Comparison of ENCODE assay signal across 19 cellular contexts in the genomic region with DNA sequence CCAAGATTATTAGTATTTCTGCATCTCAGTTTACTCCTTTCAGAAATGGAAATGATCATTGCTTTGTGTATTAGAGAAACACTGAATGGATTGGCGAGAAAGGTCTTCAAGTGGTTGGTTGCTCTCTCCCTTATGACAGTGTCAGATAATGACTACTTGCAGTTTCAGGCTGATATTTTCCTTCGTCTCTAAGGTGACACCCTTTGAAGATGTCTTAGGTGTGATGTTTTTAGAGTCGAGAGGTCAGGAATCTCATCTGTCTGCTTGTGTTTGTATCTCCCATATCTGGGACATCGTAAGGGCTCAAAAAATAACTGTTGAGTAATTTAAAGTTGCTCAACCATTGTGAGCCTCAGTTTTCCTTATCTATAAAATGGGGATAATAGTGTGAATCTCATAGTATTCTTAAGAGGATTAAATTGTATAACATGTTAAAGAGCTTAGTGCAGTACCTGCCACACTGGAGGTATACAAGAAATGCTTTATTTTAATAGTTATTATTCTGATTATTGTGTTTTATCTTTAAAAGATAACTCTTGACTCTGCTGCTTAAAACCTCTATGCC. TPM values are rescaled to one million over a fixed set of nuclear protein-coding genes. Genes with fewer than 3 reads are reported as not detected.
A peak's percentile ranks its signal among the peaks of the same experiment; 100 is the strongest.
DNase-seq lines count a peak whose midpoint lies in the region; ATAC-seq, FAIRE-seq and TF ChIP-seq lines count a peak whose summit lies in the region.
"Had no signal": no experiment of that assay in that cellular context is flagged by ENCODE, and none has a peak within 500 bp of the region (broad histone marks: within the 10 kb centered on the region; RNA-seq: fewer than 3 reads in every experiment).

No MANE protein-coding gene starts in this region.

- H3K27ac ChIP-seq in OCI-LY7 (ENCODE audit: low read depth, low read length, poor library complexity, severe bottlenecking) (peak overlapping the region; percentile 100), esophagus squamous epithelium (no peak overlapping the region), right atrium auricular region (no peak overlapping the region)

- intact Hi-C loops in OCI-LY7 (cut with micrococcal nuclease; ENCODE audit: unreplicated experiment) = no loop called here
- intact Hi-C loops in esophagus squamous epithelium (cut with DNase I) = no loop called here

- H3K4me1 ChIP-seq in OCI-LY7 (ENCODE audit: insufficient read depth, low read length, poor library complexity, severe bottlenecking) (peaks cover 60% of the 10 kb centered on the region), esophagus squamous epithelium (no peaks in the 10 kb centered on the region), right atrium auricular region (no peaks in the 10 kb centered on the region)

- no peak overlapping the region for H2AFZ ChIP-seq in OCI-LY7 (ENCODE audit: low read length)

- peaks cover 55% of the 10 kb centered on the region for H3K36me3 ChIP-seq in OCI-LY7 (ENCODE audit: insufficient read depth, low read length)
- no peaks in the 10 kb centered on the region for H3K36me3 ChIP-seq in esophagus squamous epithelium
- no peaks in the 10 kb centered on the region for H3K36me3 ChIP-seq in right atrium auricular region

- H3K4me2 ChIP-seq in OCI-LY7 (ENCODE audit: low read length) = peak overlapping the region; percentile 63

- H3K4me3 ChIP-seq in OCI-LY7 (ENCODE audit: low read depth, low read length, poor library complexity, severe bottlenecking) (peak overlapping the region; percentile 81), esophagus squamous epithelium (no peak overlapping the region), right atrium auricular region (no peak overlapping the region)

- POLR2A ChIA-PET in OCI-LY7 (lab: Charles Lee) = interaction anchor here (1.0 kb wide), 1 partner anchor 22 kb away, joined by 3 read pairs; no protein-coding TSS in a partner anchor

- CTCF ChIA-PET in OCI-LY7 (lab: Charles Lee; ENCODE audit: unreplicated experiment) = no interaction called here

- no peaks in the 10 kb centered on the region for H4K20me1 ChIP-seq in OCI-LY7 (ENCODE audit: insufficient read depth, low read length)

- no peaks in the 10 kb centered on the region for H3K9me3 ChIP-seq in OCI-LY7 (ENCODE audit: low read length)
- H3K9me3 ChIP-seq in esophagus squamous epithelium = no peaks in the 10 kb centered on the region
- H3K9me3 ChIP-seq in right atrium auricular region = no peaks in the 10 kb centered on the region

- TF ChIP-seq POLR2A in H54 (IDR thresholded peaks at IDR 0.05; ENCODE audit: low read depth, low read length) (no peak), esophagus squamous epithelium (IDR thresholded peaks at IDR 0.05) (no peak)

- WGBS in esophagus squamous epithelium, 2 donors = 85 to 90% methylated on average over 4 of the region's 4 CpGs

- DNase-seq in H54 (ENCODE audit: insufficient read length, low spot score) (no peak), NCI-H2227 (lab: John Stamatoyannopoulos, UW; ENCODE audit: unreplicated experiment) (peak; percentile 36), OCI-LY7 (ENCODE audit: low spot score) (peak; percentile 54), esophagus squamous epithelium (lab: John Stamatoyannopoulos, UW) (no peak), right atrium auricular region (ENCODE audit: low spot score) (no peak)
- DNase-seq: C1 segment of cervical spinal cord; Calu3; CD4-positive, alpha-beta memory T cell; COR-L47; DMS53; DMS79 treated with DMSO at 0.1 percent for 48 hours; GF-D8; GOT3; H7; HCEC 1CT had no signal

- peaks cover 67% of the 10 kb centered on the region for H3K79me2 ChIP-seq in OCI-LY7 (ENCODE audit: insufficient read depth, low read depth, low read length)

- H3K27me3 ChIP-seq in esophagus squamous epithelium (no peaks in the 10 kb centered on the region), right atrium auricular region (no peaks in the 10 kb centered on the region)

- no peak for ATAC-seq in HG02623 (IDR thresholded peaks at IDR 0.05; ENCODE audit: unreplicated experiment)

- TSS peak; percentile 88 for BruUV-seq in OCI-LY7 (replicated peaks; lab: Mats Ljungman, UMichigan)

- TF ChIP-seq CTCF in OCI-LY7 (conservative IDR thresholded peaks at IDR 0.05; ENCODE audit: low read length) (no peak), esophagus squamous epithelium (IDR thresholded peaks at IDR 0.05) (no peak), right atrium auricular region (IDR thresholded peaks at IDR 0.05) (no peak)

- H3K9me2 ChIP-seq in OCI-LY7 (ENCODE audit: insufficient read depth, low read length) = no peaks in the 10 kb centered on the region

- peak; percentile 81 for FAIRE-seq in H54 (lab: Jason Lieb, UNC)
- FAIRE-seq: GM12891, GM18507 had no signal

RNA-seq across cellular contexts. Expression of gene NPAS3, which starts 40.1 kb away (rescaled TPM):
- not detected in 2 replicates for total RNA-seq in OCI-LY7 (2014; rRNA removed; shearing (Covaris generic))
- total RNA-seq in OCI-LY7 (2022) (not detected in 2 replicates), esophagus squamous epithelium (1 to 10 TPM in 1 of 4 donors, under 1 TPM in 2, not detected in 1; 0.13 to 1.1 (median 0.47) TPM), right atrium auricular region (1 to 10 TPM in 1 of 2 donors, under 1 TPM in 1; 0.67 to 1.3 TPM)
- total RNA-seq: Calu3; CD4-positive, alpha-beta memory T cell; G401 had no signal

Comparison
In these comparisons a context has a peak if more than half of its experiments do, and no peak if none do; other contexts are left out.
1. DNase-seq: peak in NCI-H2227 (single experiment) and OCI-LY7 (single experiment); none in H54 (single experiment), esophagus squamous epithelium (single experiment) and right atrium auricular region (single experiment).